1 cellular context compared by ENCODE assay signal in the genomic region with DNA sequence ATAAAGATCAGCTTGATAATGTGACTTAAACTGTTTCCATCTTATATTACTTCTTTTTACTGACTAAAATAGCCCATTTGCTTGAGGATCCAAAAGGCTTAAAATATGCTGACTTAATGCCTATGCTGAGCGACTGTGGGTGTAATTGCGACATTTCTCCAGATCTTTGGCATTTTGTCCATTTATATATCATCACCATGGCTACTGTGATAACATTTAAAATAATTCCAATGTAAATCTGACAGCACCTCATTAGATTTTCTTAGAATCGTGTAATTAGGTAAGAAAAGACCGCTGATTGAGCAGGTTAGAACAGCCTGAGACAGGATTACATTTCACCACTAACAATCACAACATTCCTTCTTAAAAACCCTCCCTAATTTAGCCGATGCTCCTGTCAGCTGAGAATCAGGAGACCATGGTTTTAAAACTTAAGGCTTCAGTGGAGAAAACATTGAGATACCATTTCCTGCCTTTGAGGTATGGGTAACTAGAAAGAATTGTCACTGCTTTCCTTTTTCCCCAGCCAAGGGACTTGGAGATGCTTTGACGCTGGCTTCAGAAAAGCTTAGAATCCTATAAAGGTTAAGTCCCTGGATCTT.
TF ChIP-seq lines count a peak whose summit lies in the region.

No MANE protein-coding gene starts in this region.

TF ChIP-seq in GM23338, 12 proteins besides CTCF, POLR2A, EP300 and RAD21 (continued from another document):
- TF ChIP-seq, protein P1, sequence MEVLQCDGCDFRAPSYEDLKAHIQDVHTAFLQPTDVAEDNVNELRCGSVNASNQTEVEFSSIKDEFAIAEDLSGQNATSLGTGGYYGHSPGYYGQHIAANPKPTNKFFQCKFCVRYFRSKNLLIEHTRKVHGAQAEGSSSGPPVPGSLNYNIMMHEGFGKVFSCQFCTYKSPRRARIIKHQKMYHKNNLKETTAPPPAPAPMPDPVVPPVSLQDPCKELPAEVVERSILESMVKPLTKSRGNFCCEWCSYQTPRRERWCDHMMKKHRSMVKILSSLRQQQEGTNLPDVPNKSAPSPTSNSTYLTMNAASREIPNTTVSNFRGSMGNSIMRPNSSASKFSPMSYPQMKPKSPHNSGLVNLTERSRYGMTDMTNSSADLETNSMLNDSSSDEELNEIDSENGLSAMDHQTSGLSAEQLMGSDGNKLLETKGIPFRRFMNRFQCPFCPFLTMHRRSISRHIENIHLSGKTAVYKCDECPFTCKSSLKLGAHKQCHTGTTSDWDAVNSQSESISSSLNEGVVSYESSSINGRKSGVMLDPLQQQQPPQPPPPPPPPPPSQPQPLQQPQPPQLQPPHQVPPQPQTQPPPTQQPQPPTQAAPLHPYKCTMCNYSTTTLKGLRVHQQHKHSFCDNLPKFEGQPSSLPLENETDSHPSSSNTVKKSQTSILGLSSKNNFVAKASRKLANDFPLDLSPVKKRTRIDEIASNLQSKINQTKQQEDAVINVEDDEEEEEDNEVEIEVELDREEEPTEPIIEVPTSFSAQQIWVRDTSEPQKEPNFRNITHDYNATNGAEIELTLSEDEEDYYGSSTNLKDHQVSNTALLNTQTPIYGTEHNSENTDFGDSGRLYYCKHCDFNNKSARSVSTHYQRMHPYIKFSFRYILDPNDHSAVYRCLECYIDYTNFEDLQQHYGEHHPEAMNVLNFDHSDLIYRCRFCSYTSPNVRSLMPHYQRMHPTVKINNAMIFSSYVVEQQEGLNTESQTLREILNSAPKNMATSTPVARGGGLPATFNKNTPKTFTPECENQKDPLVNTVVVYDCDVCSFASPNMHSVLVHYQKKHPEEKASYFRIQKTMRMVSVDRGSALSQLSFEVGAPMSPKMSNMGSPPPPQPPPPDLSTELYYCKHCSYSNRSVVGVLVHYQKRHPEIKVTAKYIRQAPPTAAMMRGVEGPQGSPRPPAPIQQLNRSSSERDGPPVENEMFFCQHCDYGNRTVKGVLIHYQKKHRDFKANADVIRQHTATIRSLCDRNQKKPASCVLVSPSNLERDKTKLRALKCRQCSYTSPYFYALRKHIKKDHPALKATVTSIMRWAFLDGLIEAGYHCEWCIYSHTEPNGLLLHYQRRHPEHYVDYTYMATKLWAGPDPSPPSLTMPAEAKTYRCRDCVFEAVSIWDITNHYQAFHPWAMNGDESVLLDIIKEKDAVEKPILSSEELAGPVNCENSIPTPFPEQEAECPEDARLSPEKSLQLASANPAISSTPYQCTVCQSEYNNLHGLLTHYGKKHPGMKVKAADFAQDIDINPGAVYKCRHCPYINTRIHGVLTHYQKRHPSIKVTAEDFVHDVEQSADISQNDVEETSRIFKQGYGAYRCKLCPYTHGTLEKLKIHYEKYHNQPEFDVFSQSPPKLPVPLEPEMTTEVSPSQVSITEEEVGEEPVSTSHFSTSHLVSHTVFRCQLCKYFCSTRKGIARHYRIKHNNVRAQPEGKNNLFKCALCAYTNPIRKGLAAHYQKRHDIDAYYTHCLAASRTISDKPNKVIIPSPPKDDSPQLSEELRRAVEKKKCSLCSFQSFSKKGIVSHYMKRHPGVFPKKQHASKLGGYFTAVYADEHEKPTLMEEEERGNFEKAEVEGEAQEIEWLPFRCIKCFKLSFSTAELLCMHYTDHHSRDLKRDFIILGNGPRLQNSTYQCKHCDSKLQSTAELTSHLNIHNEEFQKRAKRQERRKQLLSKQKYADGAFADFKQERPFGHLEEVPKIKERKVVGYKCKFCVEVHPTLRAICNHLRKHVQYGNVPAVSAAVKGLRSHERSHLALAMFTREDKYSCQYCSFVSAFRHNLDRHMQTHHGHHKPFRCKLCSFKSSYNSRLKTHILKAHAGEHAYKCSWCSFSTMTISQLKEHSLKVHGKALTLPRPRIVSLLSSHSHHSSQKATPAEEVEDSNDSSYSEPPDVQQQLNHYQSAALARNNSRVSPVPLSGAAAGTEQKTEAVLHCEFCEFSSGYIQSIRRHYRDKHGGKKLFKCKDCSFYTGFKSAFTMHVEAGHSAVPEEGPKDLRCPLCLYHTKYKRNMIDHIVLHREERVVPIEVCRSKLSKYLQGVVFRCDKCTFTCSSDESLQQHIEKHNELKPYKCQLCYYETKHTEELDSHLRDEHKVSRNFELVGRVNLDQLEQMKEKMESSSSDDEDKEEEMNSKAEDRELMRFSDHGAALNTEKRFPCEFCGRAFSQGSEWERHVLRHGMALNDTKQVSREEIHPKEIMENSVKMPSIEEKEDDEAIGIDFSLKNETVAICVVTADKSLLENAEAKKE (CRISPR knock-in tag; IDR thresholded peaks at IDR 0.05) = no peak
- TF ChIP-seq EZH2 (IDR thresholded peaks at IDR 0.05; ENCODE audit: low read depth, unreplicated experiment) (no peak), STAT1 (IDR thresholded peaks at IDR 0.05; ENCODE audit: unreplicated experiment) (no peak), POLR2AphosphoS5 (IDR thresholded peaks at IDR 0.05; ENCODE audit: low read depth) (no peak), ZNF114 (CRISPR knock-in tag; IDR thresholded peaks at IDR 0.05) (no peak), EZH2phosphoT487 (IDR thresholded peaks at IDR 0.05; ENCODE audit: unreplicated experiment) (no peak), ZNF331 (CRISPR knock-in tag; IDR thresholded peaks at IDR 0.05; ENCODE audit: low read depth) (no peak)
- TF ChIP-seq, protein P2, sequence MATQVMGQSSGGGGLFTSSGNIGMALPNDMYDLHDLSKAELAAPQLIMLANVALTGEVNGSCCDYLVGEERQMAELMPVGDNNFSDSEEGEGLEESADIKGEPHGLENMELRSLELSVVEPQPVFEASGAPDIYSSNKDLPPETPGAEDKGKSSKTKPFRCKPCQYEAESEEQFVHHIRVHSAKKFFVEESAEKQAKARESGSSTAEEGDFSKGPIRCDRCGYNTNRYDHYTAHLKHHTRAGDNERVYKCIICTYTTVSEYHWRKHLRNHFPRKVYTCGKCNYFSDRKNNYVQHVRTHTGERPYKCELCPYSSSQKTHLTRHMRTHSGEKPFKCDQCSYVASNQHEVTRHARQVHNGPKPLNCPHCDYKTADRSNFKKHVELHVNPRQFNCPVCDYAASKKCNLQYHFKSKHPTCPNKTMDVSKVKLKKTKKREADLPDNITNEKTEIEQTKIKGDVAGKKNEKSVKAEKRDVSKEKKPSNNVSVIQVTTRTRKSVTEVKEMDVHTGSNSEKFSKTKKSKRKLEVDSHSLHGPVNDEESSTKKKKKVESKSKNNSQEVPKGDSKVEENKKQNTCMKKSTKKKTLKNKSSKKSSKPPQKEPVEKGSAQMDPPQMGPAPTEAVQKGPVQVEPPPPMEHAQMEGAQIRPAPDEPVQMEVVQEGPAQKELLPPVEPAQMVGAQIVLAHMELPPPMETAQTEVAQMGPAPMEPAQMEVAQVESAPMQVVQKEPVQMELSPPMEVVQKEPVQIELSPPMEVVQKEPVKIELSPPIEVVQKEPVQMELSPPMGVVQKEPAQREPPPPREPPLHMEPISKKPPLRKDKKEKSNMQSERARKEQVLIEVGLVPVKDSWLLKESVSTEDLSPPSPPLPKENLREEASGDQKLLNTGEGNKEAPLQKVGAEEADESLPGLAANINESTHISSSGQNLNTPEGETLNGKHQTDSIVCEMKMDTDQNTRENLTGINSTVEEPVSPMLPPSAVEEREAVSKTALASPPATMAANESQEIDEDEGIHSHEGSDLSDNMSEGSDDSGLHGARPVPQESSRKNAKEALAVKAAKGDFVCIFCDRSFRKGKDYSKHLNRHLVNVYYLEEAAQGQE (IDR thresholded peaks at IDR 0.05; ENCODE audit: unreplicated experiment) = no peak
- TF ChIP-seq, protein P3, sequence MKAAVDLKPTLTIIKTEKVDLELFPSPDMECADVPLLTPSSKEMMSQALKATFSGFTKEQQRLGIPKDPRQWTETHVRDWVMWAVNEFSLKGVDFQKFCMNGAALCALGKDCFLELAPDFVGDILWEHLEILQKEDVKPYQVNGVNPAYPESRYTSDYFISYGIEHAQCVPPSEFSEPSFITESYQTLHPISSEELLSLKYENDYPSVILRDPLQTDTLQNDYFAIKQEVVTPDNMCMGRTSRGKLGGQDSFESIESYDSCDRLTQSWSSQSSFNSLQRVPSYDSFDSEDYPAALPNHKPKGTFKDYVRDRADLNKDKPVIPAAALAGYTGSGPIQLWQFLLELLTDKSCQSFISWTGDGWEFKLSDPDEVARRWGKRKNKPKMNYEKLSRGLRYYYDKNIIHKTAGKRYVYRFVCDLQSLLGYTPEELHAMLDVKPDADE (IDR thresholded peaks at IDR 0.05) = no peak
